2 cellular contexts compared by ENCODE assay signal in the genomic region with DNA sequence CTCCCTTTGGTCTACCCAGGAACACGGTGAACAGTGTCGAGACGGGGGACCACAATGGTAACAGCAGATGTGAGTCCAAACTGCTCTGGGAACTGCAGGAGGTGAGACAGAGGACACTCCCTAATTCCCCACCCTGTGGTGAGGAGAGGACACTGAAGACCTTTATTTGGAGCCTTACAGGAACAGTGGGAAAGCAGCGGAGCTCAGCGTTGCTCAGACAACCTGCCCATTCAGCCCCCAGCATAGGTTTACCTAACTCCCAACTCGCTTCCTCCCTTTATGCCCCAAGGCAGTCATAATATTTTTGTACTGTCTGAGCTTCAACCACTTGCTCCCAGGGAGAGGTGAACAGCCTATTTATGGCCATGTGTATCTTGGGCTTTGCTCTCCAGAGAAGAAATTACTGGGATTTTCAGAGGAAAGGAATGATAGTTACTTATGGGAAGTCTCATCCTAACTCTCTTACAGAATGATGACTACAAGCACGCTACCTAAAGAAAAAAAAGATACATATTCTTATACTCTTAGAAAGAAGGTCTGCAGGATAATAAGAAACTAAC.
TF ChIP-seq lines count a peak whose summit lies in the region.

No MANE protein-coding gene starts in this region.

TF ChIP-seq in SK-N-SH, 30 proteins besides CTCF, POLR2A, EP300 and RAD21 (continued from another document):
- TF ChIP-seq, protein P1, sequence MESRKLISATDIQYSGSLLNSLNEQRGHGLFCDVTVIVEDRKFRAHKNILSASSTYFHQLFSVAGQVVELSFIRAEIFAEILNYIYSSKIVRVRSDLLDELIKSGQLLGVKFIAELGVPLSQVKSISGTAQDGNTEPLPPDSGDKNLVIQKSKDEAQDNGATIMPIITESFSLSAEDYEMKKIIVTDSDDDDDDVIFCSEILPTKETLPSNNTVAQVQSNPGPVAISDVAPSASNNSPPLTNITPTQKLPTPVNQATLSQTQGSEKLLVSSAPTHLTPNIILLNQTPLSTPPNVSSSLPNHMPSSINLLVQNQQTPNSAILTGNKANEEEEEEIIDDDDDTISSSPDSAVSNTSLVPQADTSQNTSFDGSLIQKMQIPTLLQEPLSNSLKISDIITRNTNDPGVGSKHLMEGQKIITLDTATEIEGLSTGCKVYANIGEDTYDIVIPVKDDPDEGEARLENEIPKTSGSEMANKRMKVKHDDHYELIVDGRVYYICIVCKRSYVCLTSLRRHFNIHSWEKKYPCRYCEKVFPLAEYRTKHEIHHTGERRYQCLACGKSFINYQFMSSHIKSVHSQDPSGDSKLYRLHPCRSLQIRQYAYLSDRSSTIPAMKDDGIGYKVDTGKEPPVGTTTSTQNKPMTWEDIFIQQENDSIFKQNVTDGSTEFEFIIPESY (IDR thresholded peaks at IDR 0.05; ENCODE audit: borderline replicate concordance, low read depth): no peak
- TF ChIP-seq, protein P2, sequence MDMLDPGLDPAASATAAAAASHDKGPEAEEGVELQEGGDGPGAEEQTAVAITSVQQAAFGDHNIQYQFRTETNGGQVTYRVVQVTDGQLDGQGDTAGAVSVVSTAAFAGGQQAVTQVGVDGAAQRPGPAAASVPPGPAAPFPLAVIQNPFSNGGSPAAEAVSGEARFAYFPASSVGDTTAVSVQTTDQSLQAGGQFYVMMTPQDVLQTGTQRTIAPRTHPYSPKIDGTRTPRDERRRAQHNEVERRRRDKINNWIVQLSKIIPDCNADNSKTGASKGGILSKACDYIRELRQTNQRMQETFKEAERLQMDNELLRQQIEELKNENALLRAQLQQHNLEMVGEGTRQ (IDR thresholded peaks at IDR 0.05; ENCODE audit: borderline replicate concordance, low read depth, low read length): no peak

TF ChIP-seq in SK-N-SH treated with all-trans-retinoic acid at 6 μM for 48 hours, 23 proteins besides CTCF, POLR2A, EP300 and RAD21:
- TF ChIP-seq, protein P3, sequence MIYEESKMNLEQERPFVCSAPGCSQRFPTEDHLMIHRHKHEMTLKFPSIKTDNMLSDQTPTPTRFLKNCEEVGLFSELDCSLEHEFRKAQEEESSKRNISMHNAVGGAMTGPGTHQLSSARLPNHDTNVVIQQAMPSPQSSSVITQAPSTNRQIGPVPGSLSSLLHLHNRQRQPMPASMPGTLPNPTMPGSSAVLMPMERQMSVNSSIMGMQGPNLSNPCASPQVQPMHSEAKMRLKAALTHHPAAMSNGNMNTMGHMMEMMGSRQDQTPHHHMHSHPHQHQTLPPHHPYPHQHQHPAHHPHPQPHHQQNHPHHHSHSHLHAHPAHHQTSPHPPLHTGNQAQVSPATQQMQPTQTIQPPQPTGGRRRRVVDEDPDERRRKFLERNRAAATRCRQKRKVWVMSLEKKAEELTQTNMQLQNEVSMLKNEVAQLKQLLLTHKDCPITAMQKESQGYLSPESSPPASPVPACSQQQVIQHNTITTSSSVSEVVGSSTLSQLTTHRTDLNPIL (CRISPR knock-in tag; IDR thresholded peaks at IDR 0.05; ENCODE audit: low read depth): no peak
- no peak for TF ChIP-seq ZNF565 (CRISPR knock-in tag; conservative IDR thresholded peaks at IDR 0.05; ENCODE audit: low read depth)
- TF ChIP-seq ESRRG (CRISPR knock-in tag; IDR thresholded peaks at IDR 0.05): no peak
- no peak for TF ChIP-seq SNAI2 (CRISPR knock-in tag; IDR thresholded peaks at IDR 0.05)
- no peak for TF ChIP-seq ZNF8 (CRISPR knock-in tag; IDR thresholded peaks at IDR 0.05)
- TF ChIP-seq, protein P4, sequence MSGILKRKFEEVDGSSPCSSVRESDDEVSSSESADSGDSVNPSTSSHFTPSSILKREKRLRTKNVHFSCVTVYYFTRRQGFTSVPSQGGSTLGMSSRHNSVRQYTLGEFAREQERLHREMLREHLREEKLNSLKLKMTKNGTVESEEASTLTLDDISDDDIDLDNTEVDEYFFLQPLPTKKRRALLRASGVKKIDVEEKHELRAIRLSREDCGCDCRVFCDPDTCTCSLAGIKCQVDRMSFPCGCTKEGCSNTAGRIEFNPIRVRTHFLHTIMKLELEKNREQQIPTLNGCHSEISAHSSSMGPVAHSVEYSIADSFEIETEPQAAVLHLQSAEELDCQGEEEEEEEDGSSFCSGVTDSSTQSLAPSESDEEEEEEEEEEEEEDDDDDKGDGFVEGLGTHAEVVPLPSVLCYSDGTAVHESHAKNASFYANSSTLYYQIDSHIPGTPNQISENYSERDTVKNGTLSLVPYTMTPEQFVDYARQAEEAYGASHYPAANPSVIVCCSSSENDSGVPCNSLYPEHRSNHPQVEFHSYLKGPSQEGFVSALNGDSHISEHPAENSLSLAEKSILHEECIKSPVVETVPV (CRISPR knock-in tag; IDR thresholded peaks at IDR 0.05): no peak
- TF ChIP-seq, protein P5, sequence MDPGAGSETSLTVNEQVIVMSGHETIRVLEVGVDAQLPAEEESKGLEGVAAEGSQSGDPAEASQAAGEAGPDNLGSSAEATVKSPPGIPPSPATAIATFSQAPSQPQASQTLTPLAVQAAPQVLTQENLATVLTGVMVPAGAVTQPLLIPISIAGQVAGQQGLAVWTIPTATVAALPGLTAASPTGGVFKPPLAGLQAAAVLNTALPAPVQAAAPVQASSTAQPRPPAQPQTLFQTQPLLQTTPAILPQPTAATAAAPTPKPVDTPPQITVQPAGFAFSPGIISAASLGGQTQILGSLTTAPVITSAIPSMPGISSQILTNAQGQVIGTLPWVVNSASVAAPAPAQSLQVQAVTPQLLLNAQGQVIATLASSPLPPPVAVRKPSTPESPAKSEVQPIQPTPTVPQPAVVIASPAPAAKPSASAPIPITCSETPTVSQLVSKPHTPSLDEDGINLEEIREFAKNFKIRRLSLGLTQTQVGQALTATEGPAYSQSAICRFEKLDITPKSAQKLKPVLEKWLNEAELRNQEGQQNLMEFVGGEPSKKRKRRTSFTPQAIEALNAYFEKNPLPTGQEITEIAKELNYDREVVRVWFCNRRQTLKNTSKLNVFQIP (CRISPR knock-in tag; IDR thresholded peaks at IDR 0.05; ENCODE audit: borderline replicate concordance, low read depth): no peak
- TF ChIP-seq ISL1 (CRISPR knock-in tag; IDR thresholded peaks at IDR 0.05): no peak
- TF ChIP-seq PATZ1 (CRISPR knock-in tag; IDR thresholded peaks at IDR 0.05; ENCODE audit: borderline replicate concordance): no peak
- TF ChIP-seq PPARA (CRISPR knock-in tag; IDR thresholded peaks at IDR 0.05; ENCODE audit: borderline replicate concordance): no peak
- TF ChIP-seq GLIS3 (CRISPR knock-in tag; IDR thresholded peaks at IDR 0.05): no peak
